In the genomic region with DNA sequence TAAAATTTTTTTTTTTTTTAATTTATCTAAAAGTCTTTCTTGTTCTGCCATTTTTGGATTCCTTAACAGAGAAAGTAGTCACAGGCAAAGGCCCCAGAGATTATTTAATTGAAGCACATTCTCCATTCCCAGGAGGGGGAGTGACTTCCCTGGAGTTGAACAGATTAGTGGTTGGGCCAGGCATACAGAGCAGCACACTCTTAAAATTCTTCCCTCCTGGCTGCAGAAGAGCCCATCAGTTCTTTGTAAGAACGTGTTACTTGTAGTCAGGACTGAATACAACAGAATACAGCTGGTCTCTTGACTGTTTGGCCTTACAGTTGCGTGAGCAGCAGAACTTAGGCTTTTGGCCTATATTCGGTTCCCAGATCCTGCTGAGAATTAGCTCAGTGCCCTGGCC, we compare ENCODE assay signal across 7 cellular contexts. TPM values are rescaled to one million over a fixed set of nuclear protein-coding genes. Genes with fewer than 3 reads are reported as not detected.
DNase-seq lines count a peak whose midpoint lies in the region; ATAC-seq, FAIRE-seq and TF ChIP-seq lines count a peak whose summit lies in the region.

No MANE protein-coding gene starts in this region.

- peaks cover 23% of the 10 kb centered on the region for H3K36me3 Mint-ChIP-seq in HFFc6 (ENCODE audit: low read depth)
- H3K36me3 Mint-ChIP-seq in WTC11 = peaks cover 36% of the 10 kb centered on the region

- H3K36me3 ChIP-seq in gastroesophageal sphincter (no peaks in the 10 kb centered on the region), small intestine (ENCODE audit: control insufficient read depth in 2 of 2, insufficient read depth in 2 of 2, low read length in 2 of 2) (peaks cover 0 to 7% of the 10 kb centered on the region in 2 donors)

- H3K27me3 ChIP-seq in gastroesophageal sphincter (no peaks in the 10 kb centered on the region), small intestine (ENCODE audit: control insufficient read depth in 2 of 2, insufficient read depth in 2 of 2, low read length in 2 of 2) (no peaks in the 10 kb centered on the region)

- peak overlapping the region; percentile 2 to 99 (median 86) for H3K27ac ChIP-seq in gastroesophageal sphincter
- H3K27ac ChIP-seq in small intestine (ENCODE audit: low read depth in 1 of 2, low read length in 1 of 2) = peak overlapping the region in 1 of 2 donors; percentile 9

- H3K4me3 Mint-ChIP-seq in HFFc6 = peak overlapping the region; percentile 92
- H3K4me3 Mint-ChIP-seq in WTC11 = peak overlapping the region; percentile 93

- no peaks in the 10 kb centered on the region for H3K9me3 Mint-ChIP-seq in HFFc6
- no peaks in the 10 kb centered on the region for H3K9me3 Mint-ChIP-seq in WTC11

- ATAC-seq in WTC11 (no peak), gastroesophageal sphincter (no peak), GM21515 (IDR thresholded peaks at IDR 0.05; ENCODE audit: unreplicated experiment) (no peak)

- H3K4me1 Mint-ChIP-seq in HFFc6 (ENCODE audit: low read depth) = peaks cover 58% of the 10 kb centered on the region
- peaks cover 43% of the 10 kb centered on the region for H3K4me1 Mint-ChIP-seq in WTC11

- TF ChIP-seq CTCF in HFFc6 (IDR thresholded peaks at IDR 0.05) (no peak), WTC11 (IDR thresholded peaks at IDR 0.05) (no peak), gastroesophageal sphincter (IDR thresholded peaks at IDR 0.05) (no peak)

- 5 to 17% methylated on average over 1 to 3 of the region's 3 CpGs for WGBS in gastroesophageal sphincter (ENCODE audit: low coverage in 1 of 2), 2 donors
- WGBS in small intestine, 3 donors = 10 to 14% (median 11%) methylated on average over 3 of the region's 3 CpGs

- H3K27ac Mint-ChIP-seq in HFFc6 = peak overlapping the region; percentile 98
- no peak overlapping the region for H3K27ac Mint-ChIP-seq in WTC11

- H3K27me3 Mint-ChIP-seq in HFFc6 (ENCODE audit: insufficient read depth) (no peaks in the 10 kb centered on the region; the same call in 1 of the 2 replicates), WTC11 (ENCODE audit: low read depth) (no peaks in the 10 kb centered on the region)

- no peaks in the 10 kb centered on the region for H3K9me3 ChIP-seq in gastroesophageal sphincter
- H3K9me3 ChIP-seq in small intestine (ENCODE audit: control insufficient read depth, low read depth) = no peaks in the 10 kb centered on the region

- peak overlapping the region; percentile 79 to 99 for H3K4me3 ChIP-seq in gastroesophageal sphincter
- H3K4me3 ChIP-seq in small intestine (ENCODE audit: low read depth in 1 of 2, low read length in 2 of 2) = peak overlapping the region; percentile 3 to 92

- CTCF ChIA-PET in WTC11 (lab: Charles Lee) = interaction anchor here (0.6 to 4.3 kb wide), 3 partner anchors 15 to 43 kb away, joined by 3 to 44 read pairs (median 4); no protein-coding TSS in a partner anchor

- no peak for TF ChIP-seq POLR2A in gastroesophageal sphincter (IDR thresholded peaks at IDR 0.05)

- DNase-seq in HFFc6 (peak; percentile 55), WTC11 (ENCODE audit: low spot score) (no peak), small intestine (no peak), COLO829 (ENCODE audit: low spot score) (no peak), NCI-H1048 (lab: John Stamatoyannopoulos, UW) (no peak)

- FAIRE-seq in small intestine (lab: Jason Lieb, UNC) = no peak

- TF ChIP-seq EP300 in gastroesophageal sphincter (IDR thresholded peaks at IDR 0.05) = no peak

- H3K4me1 ChIP-seq in gastroesophageal sphincter (peaks cover 2 to 74% (median 46%) of the 10 kb centered on the region in 3 donors), small intestine (ENCODE audit: control insufficient read depth in 2 of 2, insufficient read depth in 1 of 2, low read depth in 1 of 2, low read length in 1 of 2) (peaks cover 10 to 31% of the 10 kb centered on the region in 2 donors)

- POLR2A ChIA-PET in WTC11 (lab: Charles Lee) = no interaction called here

TF ChIP-seq in WTC11, 78 proteins besides CTCF, POLR2A, EP300 and RAD21 (continues in another document):
- TF ChIP-seq, protein P1, sequence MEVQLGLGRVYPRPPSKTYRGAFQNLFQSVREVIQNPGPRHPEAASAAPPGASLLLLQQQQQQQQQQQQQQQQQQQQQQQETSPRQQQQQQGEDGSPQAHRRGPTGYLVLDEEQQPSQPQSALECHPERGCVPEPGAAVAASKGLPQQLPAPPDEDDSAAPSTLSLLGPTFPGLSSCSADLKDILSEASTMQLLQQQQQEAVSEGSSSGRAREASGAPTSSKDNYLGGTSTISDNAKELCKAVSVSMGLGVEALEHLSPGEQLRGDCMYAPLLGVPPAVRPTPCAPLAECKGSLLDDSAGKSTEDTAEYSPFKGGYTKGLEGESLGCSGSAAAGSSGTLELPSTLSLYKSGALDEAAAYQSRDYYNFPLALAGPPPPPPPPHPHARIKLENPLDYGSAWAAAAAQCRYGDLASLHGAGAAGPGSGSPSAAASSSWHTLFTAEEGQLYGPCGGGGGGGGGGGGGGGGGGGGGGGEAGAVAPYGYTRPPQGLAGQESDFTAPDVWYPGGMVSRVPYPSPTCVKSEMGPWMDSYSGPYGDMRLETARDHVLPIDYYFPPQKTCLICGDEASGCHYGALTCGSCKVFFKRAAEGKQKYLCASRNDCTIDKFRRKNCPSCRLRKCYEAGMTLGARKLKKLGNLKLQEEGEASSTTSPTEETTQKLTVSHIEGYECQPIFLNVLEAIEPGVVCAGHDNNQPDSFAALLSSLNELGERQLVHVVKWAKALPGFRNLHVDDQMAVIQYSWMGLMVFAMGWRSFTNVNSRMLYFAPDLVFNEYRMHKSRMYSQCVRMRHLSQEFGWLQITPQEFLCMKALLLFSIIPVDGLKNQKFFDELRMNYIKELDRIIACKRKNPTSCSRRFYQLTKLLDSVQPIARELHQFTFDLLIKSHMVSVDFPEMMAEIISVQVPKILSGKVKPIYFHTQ (CRISPR knock-in tag; IDR thresholded peaks at IDR 0.05) = no peak
- TF ChIP-seq, protein P2, sequence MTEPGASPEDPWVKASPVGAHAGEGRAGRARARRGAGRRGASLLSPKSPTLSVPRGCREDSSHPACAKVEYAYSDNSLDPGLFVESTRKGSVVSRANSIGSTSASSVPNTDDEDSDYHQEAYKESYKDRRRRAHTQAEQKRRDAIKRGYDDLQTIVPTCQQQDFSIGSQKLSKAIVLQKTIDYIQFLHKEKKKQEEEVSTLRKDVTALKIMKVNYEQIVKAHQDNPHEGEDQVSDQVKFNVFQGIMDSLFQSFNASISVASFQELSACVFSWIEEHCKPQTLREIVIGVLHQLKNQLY (CRISPR knock-in tag; IDR thresholded peaks at IDR 0.05) = no peak
- no peak for TF ChIP-seq RORB (CRISPR knock-in tag; IDR thresholded peaks at IDR 0.05)
- no peak for TF ChIP-seq SMAD4 (CRISPR knock-in tag; IDR thresholded peaks at IDR 0.05)
- TF ChIP-seq, protein P3, sequence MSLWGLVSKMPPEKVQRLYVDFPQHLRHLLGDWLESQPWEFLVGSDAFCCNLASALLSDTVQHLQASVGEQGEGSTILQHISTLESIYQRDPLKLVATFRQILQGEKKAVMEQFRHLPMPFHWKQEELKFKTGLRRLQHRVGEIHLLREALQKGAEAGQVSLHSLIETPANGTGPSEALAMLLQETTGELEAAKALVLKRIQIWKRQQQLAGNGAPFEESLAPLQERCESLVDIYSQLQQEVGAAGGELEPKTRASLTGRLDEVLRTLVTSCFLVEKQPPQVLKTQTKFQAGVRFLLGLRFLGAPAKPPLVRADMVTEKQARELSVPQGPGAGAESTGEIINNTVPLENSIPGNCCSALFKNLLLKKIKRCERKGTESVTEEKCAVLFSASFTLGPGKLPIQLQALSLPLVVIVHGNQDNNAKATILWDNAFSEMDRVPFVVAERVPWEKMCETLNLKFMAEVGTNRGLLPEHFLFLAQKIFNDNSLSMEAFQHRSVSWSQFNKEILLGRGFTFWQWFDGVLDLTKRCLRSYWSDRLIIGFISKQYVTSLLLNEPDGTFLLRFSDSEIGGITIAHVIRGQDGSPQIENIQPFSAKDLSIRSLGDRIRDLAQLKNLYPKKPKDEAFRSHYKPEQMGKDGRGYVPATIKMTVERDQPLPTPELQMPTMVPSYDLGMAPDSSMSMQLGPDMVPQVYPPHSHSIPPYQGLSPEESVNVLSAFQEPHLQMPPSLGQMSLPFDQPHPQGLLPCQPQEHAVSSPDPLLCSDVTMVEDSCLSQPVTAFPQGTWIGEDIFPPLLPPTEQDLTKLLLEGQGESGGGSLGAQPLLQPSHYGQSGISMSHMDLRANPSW (CRISPR knock-in tag; conservative IDR thresholded peaks at IDR 0.05; ENCODE audit: low read depth) = no peak
- TF ChIP-seq, protein P4, sequence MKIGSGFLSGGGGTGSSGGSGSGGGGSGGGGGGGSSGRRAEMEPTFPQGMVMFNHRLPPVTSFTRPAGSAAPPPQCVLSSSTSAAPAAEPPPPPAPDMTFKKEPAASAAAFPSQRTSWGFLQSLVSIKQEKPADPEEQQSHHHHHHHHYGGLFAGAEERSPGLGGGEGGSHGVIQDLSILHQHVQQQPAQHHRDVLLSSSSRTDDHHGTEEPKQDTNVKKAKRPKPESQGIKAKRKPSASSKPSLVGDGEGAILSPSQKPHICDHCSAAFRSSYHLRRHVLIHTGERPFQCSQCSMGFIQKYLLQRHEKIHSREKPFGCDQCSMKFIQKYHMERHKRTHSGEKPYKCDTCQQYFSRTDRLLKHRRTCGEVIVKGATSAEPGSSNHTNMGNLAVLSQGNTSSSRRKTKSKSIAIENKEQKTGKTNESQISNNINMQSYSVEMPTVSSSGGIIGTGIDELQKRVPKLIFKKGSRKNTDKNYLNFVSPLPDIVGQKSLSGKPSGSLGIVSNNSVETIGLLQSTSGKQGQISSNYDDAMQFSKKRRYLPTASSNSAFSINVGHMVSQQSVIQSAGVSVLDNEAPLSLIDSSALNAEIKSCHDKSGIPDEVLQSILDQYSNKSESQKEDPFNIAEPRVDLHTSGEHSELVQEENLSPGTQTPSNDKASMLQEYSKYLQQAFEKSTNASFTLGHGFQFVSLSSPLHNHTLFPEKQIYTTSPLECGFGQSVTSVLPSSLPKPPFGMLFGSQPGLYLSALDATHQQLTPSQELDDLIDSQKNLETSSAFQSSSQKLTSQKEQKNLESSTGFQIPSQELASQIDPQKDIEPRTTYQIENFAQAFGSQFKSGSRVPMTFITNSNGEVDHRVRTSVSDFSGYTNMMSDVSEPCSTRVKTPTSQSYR (CRISPR knock-in tag; IDR thresholded peaks at IDR 0.05) = no peak

RNA-seq across cellular contexts. Expression of a gene that starts 1.8 kb away (rescaled TPM):
- 100 to 1,000 TPM in 3 of 6 experiments, 10 to 100 TPM in 3; 90.2 to 117 (median 103) TPM for total RNA-seq in HFFc6 (2021; fragmentation: NEBNext Ultra II Directional; extraction: Animal tissue kit (Norgen Biotek cat#: 25700))
- total RNA-seq in WTC11 (2021) (105 to 115 TPM (median 111 TPM) in 3 replicates), gastroesophageal sphincter (100 to 1,000 TPM; 123 to 207 (median 131) TPM)
- polyA plus RNA-seq in small intestine = 10 to 100 TPM; 36.2 to 42.8 (median 38.4) TPM

RNA-seq across cellular contexts. Expression of a gene that starts 40.0 kb away (rescaled TPM):
- total RNA-seq in HFFc6 (2021; fragmentation: NEBNext Ultra II Directional; extraction: Animal tissue kit (Norgen Biotek cat#: 25700)) = 10 to 100 TPM; 38.0 to 50.8 (median 41.0) TPM
- total RNA-seq in WTC11 (2021) (76.0 to 87.8 TPM (median 78.6 TPM) in 3 replicates), gastroesophageal sphincter (10 to 100 TPM; 16.7 to 31.7 (median 22.1) TPM)
- polyA plus RNA-seq in small intestine = 1 to 10 TPM; 2.5 to 9.4 (median 3.0) TPM
